33 cellular contexts compared by ENCODE assay signal in genomic region chr16:8278181-8278580, GRCh38.
"Had no signal": no experiment of that assay in that cellular context is flagged by ENCODE, and none has a peak within 500 bp of the region (broad histone marks: within the 10 kb centered on the region; RNA-seq: fewer than 3 reads in every experiment).

No MANE protein-coding gene starts in this region.

- H3K4me3 ChIP-seq: ascending aorta, body of pancreas, cardiac muscle cell, coronary artery, dorsolateral prefrontal cortex, esophagus muscularis mucosa, gastrocnemius medialis, heart left ventricle had no signal

- H3K4me3 Mint-ChIP-seq: activated CD4-positive, alpha-beta memory T cell treated with anti-CD3 and anti-CD28 coated beads, Interleukin-2, amount 10 ng/mL, durations not matched to agents 7 days and 5 days; activated CD4-positive, alpha-beta T cell treated with anti-CD3 and anti-CD28 coated beads, Interleukin-2, amount 10 ng/mL, durations not matched to agents 7 days and 5 days; activated naive CD4-positive, alpha-beta T cell treated with anti-CD3 and anti-CD28 coated beads, Interleukin-2, amount 10 ng/mL, durations not matched to agents 7 days and 5 days; activated naive CD8-positive, alpha-beta T cell treated with anti-CD3 and anti-CD28 coated beads, Interleukin-2, amount 10 ng/mL, durations not matched to agents 7 days and 5 days; activated T-cell treated with anti-CD3 and anti-CD28 coated beads, Interleukin-2, amount 50 U/mL, for 24 hours; activated T-cell treated with anti-CD3 and anti-CD28 coated beads, Interleukin-2, amount 50 U/mL, for 72 hours; dendritic cell treated with granulocyte-macrophage colony-stimulating factor and Interleukin-4, amounts not matched to agents 40 ng/mL and 50 ng/mL, for 4 days; WTC11 had no signal

- FAIRE-seq: TTC549 had no signal

- H3K36me3 Mint-ChIP-seq: activated naive CD4-positive, alpha-beta T cell treated with anti-CD3 and anti-CD28 coated beads, Interleukin-2, amount 10 ng/mL, durations not matched to agents 7 days and 5 days; activated naive CD4-positive, alpha-beta T cell treated with anti-CD3 and anti-CD28 coated beads, Interleukin-2, amount 50 U/mL, for 72 hours; activated naive CD8-positive, alpha-beta T cell treated with anti-CD3 and anti-CD28 coated beads, Interleukin-2, amount 10 ng/mL, durations not matched to agents 7 days and 5 days had no signal

- H3K27ac ChIP-seq: ascending aorta, body of pancreas, cardiac muscle cell, coronary artery, dorsolateral prefrontal cortex, esophagus muscularis mucosa, foreskin keratinocyte, gastrocnemius medialis, heart left ventricle, VCaP had no signal

- H3K4me1 Mint-ChIP-seq: activated CD4-positive, alpha-beta memory T cell treated with anti-CD3 and anti-CD28 coated beads, Interleukin-2, amount 10 ng/mL, durations not matched to agents 7 days and 5 days; activated CD4-positive, alpha-beta T cell treated with anti-CD3 and anti-CD28 coated beads, Interleukin-2, amount 10 ng/mL, durations not matched to agents 7 days and 5 days; activated naive CD4-positive, alpha-beta T cell treated with anti-CD3 and anti-CD28 coated beads, Interleukin-2, amount 10 ng/mL, durations not matched to agents 7 days and 5 days; activated naive CD8-positive, alpha-beta T cell treated with anti-CD3 and anti-CD28 coated beads, Interleukin-2, amount 10 ng/mL, durations not matched to agents 7 days and 5 days; WTC11 had no signal

- ATAC-seq: activated naive CD4-positive, alpha-beta T cell treated with anti-CD3 and anti-CD28 coated beads, Interleukin-2, amount 50 U/mL, for 72 hours; activated T-cell treated with anti-CD3 and anti-CD28 coated beads, Interleukin-2, amount 50 U/mL, for 72 hours; body of pancreas; foreskin keratinocyte; gastrocnemius medialis; heart left ventricle; WTC11 had no signal

- H3K4me1 ChIP-seq: ascending aorta, body of pancreas, esophagus muscularis mucosa, foreskin keratinocyte, gastrocnemius medialis, heart left ventricle had no signal

- DNase-seq: activated CD4-positive, alpha-beta memory T cell treated with anti-CD3 and anti-CD28 coated beads, Interleukin-2, amount 10 ng/mL, durations not matched to agents 7 days and 5 days; activated CD4-positive, alpha-beta T cell treated with anti-CD3 and anti-CD28 coated beads for 1 hour; activated CD4-positive, alpha-beta T cell treated with anti-CD3 and anti-CD28 coated beads for 4 hours; activated CD4-positive, alpha-beta T cell treated with anti-CD3 and anti-CD28 coated beads, Interleukin-2, amount 10 ng/mL, durations not matched to agents 7 days and 5 days; activated CD4-positive, alpha-beta T cell treated with anti-CD3 and anti-CD28 coated beads, Interleukin-2, amount 50 U/mL, for 4 hours; activated CD8-positive, alpha-beta memory T cell treated with anti-CD3 and anti-CD28 coated beads, Interleukin-2, amount 50 U/mL, for 48 hours; activated gamma-delta T cell; activated naive CD4-positive, alpha-beta T cell; activated naive CD4-positive, alpha-beta T cell treated with anti-CD3 and anti-CD28 coated beads, Interleukin-2, amount 10 ng/mL, durations not matched to agents 7 days and 5 days; activated naive CD8-positive, alpha-beta T cell treated with anti-CD3 and anti-CD28 coated beads, Interleukin-2, amount 10 ng/mL, durations not matched to agents 7 days and 5 days; activated T-cell treated with anti-CD3 and anti-CD28 coated beads for 4 hours; activated T-cell treated with anti-CD3 and anti-CD28 coated beads, Interleukin-2, amount 50 U/mL, for 24 hours; activated T-cell treated with anti-CD3 and anti-CD28 coated beads, Interleukin-2, amount 50 U/mL, for 72 hours; body of pancreas; central memory CD4-positive, alpha-beta T cell; cerebellar nuclear complex; dorsolateral prefrontal cortex; effector memory CD4-positive, alpha-beta T cell; erythroblast; foreskin keratinocyte; gastrocnemius medialis; glutamatergic neuron; heart left ventricle; T-helper 2 cell had no signal

- H3K9me3 ChIP-seq: ascending aorta, body of pancreas, gastrocnemius medialis had no signal

- H3K27ac Mint-ChIP-seq: activated CD4-positive, alpha-beta memory T cell treated with anti-CD3 and anti-CD28 coated beads, Interleukin-2, amount 10 ng/mL, durations not matched to agents 7 days and 5 days; activated CD4-positive, alpha-beta T cell treated with anti-CD3 and anti-CD28 coated beads, Interleukin-2, amount 10 ng/mL, durations not matched to agents 7 days and 5 days; activated naive CD4-positive, alpha-beta T cell treated with anti-CD3 and anti-CD28 coated beads, Interleukin-2, amount 10 ng/mL, durations not matched to agents 7 days and 5 days; activated naive CD4-positive, alpha-beta T cell treated with anti-CD3 and anti-CD28 coated beads, Interleukin-2, amount 50 U/mL, for 72 hours; activated naive CD8-positive, alpha-beta T cell treated with anti-CD3 and anti-CD28 coated beads, Interleukin-2, amount 10 ng/mL, durations not matched to agents 7 days and 5 days; activated T-cell treated with anti-CD3 and anti-CD28 coated beads, Interleukin-2, amount 50 U/mL, for 24 hours; activated T-cell treated with anti-CD3 and anti-CD28 coated beads, Interleukin-2, amount 50 U/mL, for 72 hours; dendritic cell treated with granulocyte-macrophage colony-stimulating factor and Interleukin-4, amounts not matched to agents 40 ng/mL and 50 ng/mL, for 4 days; WTC11 had no signal

- H3K36me3 ChIP-seq: ascending aorta, cardiac muscle cell, esophagus muscularis mucosa, gastrocnemius medialis, heart left ventricle had no signal

- H3K27me3 ChIP-seq: ascending aorta, cardiac muscle cell, esophagus muscularis mucosa, foreskin keratinocyte, gastrocnemius medialis, heart left ventricle had no signal

- H3K27me3 Mint-ChIP-seq: activated CD4-positive, alpha-beta memory T cell treated with anti-CD3 and anti-CD28 coated beads, Interleukin-2, amount 10 ng/mL, durations not matched to agents 7 days and 5 days; activated CD4-positive, alpha-beta T cell treated with anti-CD3 and anti-CD28 coated beads, Interleukin-2, amount 10 ng/mL, durations not matched to agents 7 days and 5 days; activated naive CD4-positive, alpha-beta T cell treated with anti-CD3 and anti-CD28 coated beads, Interleukin-2, amount 10 ng/mL, durations not matched to agents 7 days and 5 days; activated naive CD8-positive, alpha-beta T cell treated with anti-CD3 and anti-CD28 coated beads, Interleukin-2, amount 10 ng/mL, durations not matched to agents 7 days and 5 days; activated T-cell treated with anti-CD3 and anti-CD28 coated beads, Interleukin-2, amount 50 U/mL, for 24 hours; dendritic cell treated with granulocyte-macrophage colony-stimulating factor and Interleukin-4, amounts not matched to agents 40 ng/mL and 50 ng/mL, for 4 days had no signal
